In the genomic region with DNA sequence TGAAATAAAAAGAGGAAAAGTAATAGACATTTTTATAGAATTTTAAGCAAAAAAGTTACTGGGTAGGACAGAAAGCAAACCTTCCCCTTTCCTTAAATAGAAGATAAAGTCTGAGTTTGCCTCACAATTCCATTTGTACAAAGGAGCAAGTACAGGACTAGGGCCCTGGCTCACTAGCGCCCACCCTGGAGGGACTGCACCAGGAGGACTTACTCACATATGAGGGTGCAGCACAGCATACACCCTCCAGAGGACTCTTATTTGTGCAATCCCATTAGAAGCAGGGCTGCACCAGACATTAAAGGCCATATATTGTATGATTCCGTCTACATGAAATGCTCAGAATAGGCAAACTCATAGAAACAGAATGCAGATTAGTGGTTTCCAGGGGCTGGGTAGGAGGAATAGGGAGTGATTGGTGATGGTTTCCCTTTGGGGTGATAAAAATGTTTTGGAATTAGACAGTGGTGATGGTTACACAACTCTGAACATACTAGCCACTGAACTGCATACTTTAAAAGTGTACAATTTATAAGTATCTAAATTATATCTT, we compare ENCODE assay signal across 2 cellular contexts.
TF ChIP-seq lines count a peak whose summit lies in the region.

No MANE protein-coding gene starts in this region.

TF ChIP-seq in HCT116, 20 proteins besides CTCF, POLR2A, EP300 and RAD21 (continued from another document):
- TF ChIP-seq REST (IDR thresholded peaks at IDR 0.05; ENCODE audit: low read depth) (no peak), FOSL1 (IDR thresholded peaks at IDR 0.05; ENCODE audit: low read depth) (no peak), EZH2phosphoT487 (IDR thresholded peaks at IDR 0.05; ENCODE audit: borderline replicate concordance) (no peak), EZH2 (IDR thresholded peaks at IDR 0.05) (no peak), EGR1 (IDR thresholded peaks at IDR 0.05; ENCODE audit: low read depth) (no peak), ZNF274 (IDR thresholded peaks at IDR 0.05; ENCODE audit: low read depth, low read length) (no peak), JUND (IDR thresholded peaks at IDR 0.05) (no peak), SRF (IDR thresholded peaks at IDR 0.05; ENCODE audit: low read depth) (no peak), ATF3 (IDR thresholded peaks at IDR 0.05) (no peak), CBX3 (IDR thresholded peaks at IDR 0.05; ENCODE audit: low read depth) (no peak), SIN3A (IDR thresholded peaks at IDR 0.05; ENCODE audit: low read depth) (no peak)

TF ChIP-seq in WTC11, 78 proteins besides CTCF, POLR2A, EP300 and RAD21 (continued from another document):
- TF ChIP-seq, protein P1, sequence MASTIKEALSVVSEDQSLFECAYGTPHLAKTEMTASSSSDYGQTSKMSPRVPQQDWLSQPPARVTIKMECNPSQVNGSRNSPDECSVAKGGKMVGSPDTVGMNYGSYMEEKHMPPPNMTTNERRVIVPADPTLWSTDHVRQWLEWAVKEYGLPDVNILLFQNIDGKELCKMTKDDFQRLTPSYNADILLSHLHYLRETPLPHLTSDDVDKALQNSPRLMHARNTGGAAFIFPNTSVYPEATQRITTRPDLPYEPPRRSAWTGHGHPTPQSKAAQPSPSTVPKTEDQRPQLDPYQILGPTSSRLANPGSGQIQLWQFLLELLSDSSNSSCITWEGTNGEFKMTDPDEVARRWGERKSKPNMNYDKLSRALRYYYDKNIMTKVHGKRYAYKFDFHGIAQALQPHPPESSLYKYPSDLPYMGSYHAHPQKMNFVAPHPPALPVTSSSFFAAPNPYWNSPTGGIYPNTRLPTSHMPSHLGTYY (CRISPR knock-in tag; IDR thresholded peaks at IDR 0.05), result no peak
- TF ChIP-seq AR (CRISPR knock-in tag; IDR thresholded peaks at IDR 0.05) (no peak), NFATC4 (CRISPR knock-in tag; IDR thresholded peaks at IDR 0.05) (no peak)
